ENCODE assay signal across 8 cellular contexts in genomic region chr16:715448-716249, GRCh38. TPM values are rescaled to one million over a fixed set of nuclear protein-coding genes. Genes with fewer than 3 reads are reported as not detected.
DNase-seq lines count a peak whose midpoint lies in the region; TF ChIP-seq lines count a peak whose summit lies in the region.

No MANE protein-coding gene starts in this region.

- H3K9me3 ChIP-seq in AG04450 (ENCODE audit: control insufficient read depth, insufficient read depth, low read length) (no peaks in the 10 kb centered on the region; the same call in 1 of the 2 replicates), MG63 (no peaks in the 10 kb centered on the region), mononuclear cell (ENCODE audit: low read depth, low read length) (no peaks in the 10 kb centered on the region)

- peaks cover 41% of the 10 kb centered on the region for H3K4me1 ChIP-seq in mononuclear cell (ENCODE audit: insufficient read depth, low read length)

- POLR2A ChIA-PET in AG04450 (lab: Yijun Ruan, JAX): interaction anchor here (0.5 kb wide), 1 partner anchor 300 kb away, joined by 5 read pairs; no protein-coding TSS in a partner anchor

- CTCF ChIA-PET in AG04450 (lab: Charles Lee): interaction anchor here (0.6 to 1.3 kb wide), 8 partner anchors 9 to 341 kb away, joined by 3 to 6 read pairs (median 3); partner anchors contain the start of genes CHTF18 and RPUSD1

- no peaks in the 10 kb centered on the region for H3K36me3 ChIP-seq in MG63

- TF ChIP-seq CTCF in AG04450 (IDR thresholded peaks at IDR 0.05; ENCODE audit: low read depth, low read length) (no peak), GM12872 (IDR thresholded peaks at IDR 0.05; ENCODE audit: insufficient read depth, low read depth, low read length) (peak; percentile 17; the same call in 1 of the 3 replicates)

- H3K27me3 ChIP-seq in AG04450 (ENCODE audit: control insufficient read depth, insufficient read depth, low read length) (no peaks in the 10 kb centered on the region), MG63 (peaks cover 7% of the 10 kb centered on the region), mononuclear cell (ENCODE audit: insufficient read depth, low read length) (peaks cover 9% of the 10 kb centered on the region)

- DNase-seq in AG04450 (ENCODE audit: low read depth, low spot score) (no peak), MG63 (no peak), caudate nucleus (lab: John Stamatoyannopoulos, UW) (peak in 1 of 61 donors; percentile 68), NCI-H2081 (lab: John Stamatoyannopoulos, UW) (no peak), NCI-H128 (lab: John Stamatoyannopoulos, UW; ENCODE audit: unreplicated experiment) (no peak), ureter (ENCODE audit: low spot score) (no peak)

- H3K4me3 ChIP-seq in AG04450 (ENCODE audit: low read depth, low read length): peak overlapping the region; percentile 62
- peak overlapping the region; percentile 48 for H3K4me3 ChIP-seq in MG63
- H3K4me3 ChIP-seq in mononuclear cell (ENCODE audit: low read length): peak overlapping the region; percentile 27

- no peak overlapping the region for H3K27ac ChIP-seq in AG04450 (ENCODE audit: low read depth, low read length)
- H3K27ac ChIP-seq in caudate nucleus (ENCODE audit: low read depth, low read length): peak overlapping the region; percentile 87

RNA-seq across cellular contexts. Expression of gene METRN, which starts 0.7 kb away (rescaled TPM):
- 20.0 and 23.9 TPM in 2 replicates for polyA plus RNA-seq in AG04450 (2011; rRNA removed)
- polyA minus RNA-seq in AG04450 (2011; rRNA and poly(A)+ RNA removed): 3.9 and 5.7 TPM in 2 replicates
- total RNA-seq in MG63 (2014; rRNA removed; shearing (Covaris generic); ENCODE audit: low replicate concordance): 33.7 and 71.7 TPM in 2 replicates
- total RNA-seq in mononuclear cell: 4.8 TPM
- 20.8 TPM for total RNA-seq in ureter

RNA-seq across cellular contexts. Expression of gene ANTKMT, which starts 5.3 kb away (rescaled TPM):
- polyA plus RNA-seq in AG04450 (2011; rRNA removed): 5.3 and 6.7 TPM in 2 replicates
- polyA minus RNA-seq in AG04450 (2011; rRNA and poly(A)+ RNA removed): 1.1 and 1.8 TPM in 2 replicates
- total RNA-seq in MG63 (2014; rRNA removed; shearing (Covaris generic); ENCODE audit: low replicate concordance): 27.0 and 44.0 TPM in 2 replicates
- total RNA-seq in mononuclear cell (5.8 TPM), ureter (43.2 TPM)

RNA-seq across cellular contexts. Expression of gene FBXL16, which starts 10.0 kb away (rescaled TPM):
- polyA plus RNA-seq in AG04450 (2011; rRNA removed): 0.11 and 0.22 TPM in 2 replicates
- polyA minus RNA-seq in AG04450 (2011; rRNA and poly(A)+ RNA removed): 0.09 and 0.13 TPM in 2 replicates
- total RNA-seq in MG63 (2014; rRNA removed; shearing (Covaris generic); ENCODE audit: low replicate concordance): 0.16 and 0.67 TPM in 2 replicates
- total RNA-seq in mononuclear cell (1.7 TPM), ureter (1.3 TPM)

RNA-seq across cellular contexts. Expression of gene CCDC78, which starts 10.6 kb away (rescaled TPM):
- polyA plus RNA-seq in AG04450 (2011; rRNA removed): 1.1 and 1.5 TPM in 2 replicates
- 0.78 and 1.8 TPM in 2 replicates for polyA minus RNA-seq in AG04450 (2011; rRNA and poly(A)+ RNA removed)
- total RNA-seq in MG63 (2014; rRNA removed; shearing (Covaris generic); ENCODE audit: low replicate concordance): 0.59 and 4.9 TPM in 2 replicates
- total RNA-seq in mononuclear cell (1.0 TPM), ureter (5.3 TPM)

RNA-seq across cellular contexts. Expression of gene HAGHL, which starts 11.3 kb away (rescaled TPM):
- 4.2 and 5.5 TPM in 2 replicates for polyA plus RNA-seq in AG04450 (2011; rRNA removed)
- 1.2 and 3.5 TPM in 2 replicates for polyA minus RNA-seq in AG04450 (2011; rRNA and poly(A)+ RNA removed)
- total RNA-seq in MG63 (2014; rRNA removed; shearing (Covaris generic); ENCODE audit: low replicate concordance): 9.4 and 13.3 TPM in 2 replicates
- total RNA-seq in mononuclear cell: 4.6 TPM
- total RNA-seq in ureter: 7.9 TPM
